Comparison of ENCODE assay signal across 1 cellular context in the genomic region with DNA sequence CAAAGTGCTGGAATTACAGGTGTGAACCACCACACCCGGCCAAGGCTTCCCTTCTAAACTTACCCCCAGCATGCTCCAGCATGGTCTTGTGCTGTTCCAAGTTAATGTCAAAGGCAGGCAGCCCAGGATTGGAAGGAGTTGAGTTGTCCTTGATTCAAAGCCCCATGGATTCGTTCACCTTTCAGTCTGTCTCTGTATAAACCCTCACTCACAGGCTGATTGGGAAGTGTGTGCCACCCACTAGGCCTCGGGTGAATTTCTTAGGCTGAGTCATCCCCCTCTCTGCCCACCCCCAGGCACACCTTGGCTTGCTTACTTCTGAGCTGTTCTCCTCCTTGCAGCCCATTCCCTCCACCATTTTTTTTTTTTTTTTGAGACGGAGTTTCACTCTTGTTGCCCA.
TF ChIP-seq lines count a peak whose summit lies in the region.

No MANE protein-coding gene starts in this region.

TF ChIP-seq in GM23338, 12 proteins besides CTCF, POLR2A, EP300 and RAD21 (continued from another document):
- TF ChIP-seq, protein P1, sequence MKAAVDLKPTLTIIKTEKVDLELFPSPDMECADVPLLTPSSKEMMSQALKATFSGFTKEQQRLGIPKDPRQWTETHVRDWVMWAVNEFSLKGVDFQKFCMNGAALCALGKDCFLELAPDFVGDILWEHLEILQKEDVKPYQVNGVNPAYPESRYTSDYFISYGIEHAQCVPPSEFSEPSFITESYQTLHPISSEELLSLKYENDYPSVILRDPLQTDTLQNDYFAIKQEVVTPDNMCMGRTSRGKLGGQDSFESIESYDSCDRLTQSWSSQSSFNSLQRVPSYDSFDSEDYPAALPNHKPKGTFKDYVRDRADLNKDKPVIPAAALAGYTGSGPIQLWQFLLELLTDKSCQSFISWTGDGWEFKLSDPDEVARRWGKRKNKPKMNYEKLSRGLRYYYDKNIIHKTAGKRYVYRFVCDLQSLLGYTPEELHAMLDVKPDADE (IDR thresholded peaks at IDR 0.05), result no peak
- TF ChIP-seq EZH2phosphoT487 (IDR thresholded peaks at IDR 0.05; ENCODE audit: unreplicated experiment), result no peak
- TF ChIP-seq EZH2 (IDR thresholded peaks at IDR 0.05; ENCODE audit: low read depth, unreplicated experiment), result no peak
